ENCODE assay signal across 10 cellular contexts in genomic region chr6:132132911-132133639, GRCh38.
DNase-seq lines count a peak whose midpoint lies in the region; TF ChIP-seq lines count a peak whose summit lies in the region.
"Had no signal": no experiment of that assay in that cellular context is flagged by ENCODE, and none has a peak within 500 bp of the region (broad histone marks: within the 10 kb centered on the region; RNA-seq: fewer than 3 reads in every experiment).

No MANE protein-coding gene starts in this region.

- no peak overlapping the region for H3K9ac ChIP-seq in skeletal muscle tissue (ENCODE audit: low read depth in 1 of 3, low read length in 3 of 3)

- H3K9me3 ChIP-seq in HAP-1 (no peaks in the 10 kb centered on the region), hepatocyte (ENCODE audit: low read depth) (no peaks in the 10 kb centered on the region), skeletal muscle tissue (ENCODE audit: control insufficient read depth in 3 of 3, low read length in 3 of 3) (no peaks in the 10 kb centered on the region)

- H3K4me1 ChIP-seq in HAP-1 (peaks cover 9% of the 10 kb centered on the region; the same call in 1 of the 2 replicates), hepatocyte (ENCODE audit: insufficient read depth) (peaks cover 17% of the 10 kb centered on the region), skeletal muscle tissue (ENCODE audit: control insufficient read depth in 3 of 3, insufficient read depth in 3 of 3, low read length in 3 of 3) (peaks cover 10 to 20% (median 16%) of the 10 kb centered on the region in 3 donors)

- H3K4me3 ChIP-seq in HAP-1, result no peak overlapping the region
- H3K4me3 ChIP-seq in hepatocyte, result no peak overlapping the region
- no peak overlapping the region for H3K4me3 ChIP-seq in skeletal muscle tissue (ENCODE audit: low read length in 3 of 3)
- H3K4me3 ChIP-seq: K562, SK-N-MC had no signal

- H3K9me2 ChIP-seq in hepatocyte (replicated peaks; ENCODE audit: insufficient read depth), result no peaks in the 10 kb centered on the region

- TF ChIP-seq CTCF in hepatocyte (IDR thresholded peaks at IDR 0.05; ENCODE audit: poor library complexity), result no peak

- H4K20me1 ChIP-seq in hepatocyte (ENCODE audit: insufficient read depth, poor library complexity, severe bottlenecking), result no peaks in the 10 kb centered on the region

- H2AFZ ChIP-seq in hepatocyte, result no peak overlapping the region

- no peaks in the 10 kb centered on the region for H3K79me2 ChIP-seq in hepatocyte

- DNase-seq in HAP-1 (ENCODE audit: low spot score in 2 of 2) (peak; percentile 17 to 53), astrocyte of the hippocampus (ENCODE audit: low read depth, low spot score) (peak; percentile 60), hepatocyte (ENCODE audit: low spot score) (no peak), HT-29 (ENCODE audit: low spot score) (no peak), GDM1 (lab: John Stamatoyannopoulos, UW) (no peak), hepatic stellate cell (ENCODE audit: low spot score) (no peak), NCI-H2107 (lab: John Stamatoyannopoulos, UW) (no peak)

- WGBS in hepatocyte (ENCODE audit: low lambda C conversion rate, missing lambda C conversion rate), result 81% methylated on average over 3 of the region's 3 CpGs

- H3K36me3 ChIP-seq in HAP-1 (replicated peaks), result no peaks in the 10 kb centered on the region
- H3K36me3 ChIP-seq in hepatocyte (replicated peaks; ENCODE audit: insufficient read depth, low read depth), result no peaks in the 10 kb centered on the region
- no peaks in the 10 kb centered on the region for H3K36me3 ChIP-seq in skeletal muscle tissue (ENCODE audit: control insufficient read depth in 3 of 3, insufficient read depth in 3 of 3, low read length in 3 of 3)

- no peak overlapping the region for H3K4me2 ChIP-seq in hepatocyte

- in situ Hi-C loops in HAP-1 (cut with MboI; ENCODE audit: low sequenced_read_pairs), result no loop called here

- H3K27me3 ChIP-seq in HAP-1 (ENCODE audit: low read depth) (no peaks in the 10 kb centered on the region), hepatocyte (no peaks in the 10 kb centered on the region), skeletal muscle tissue (ENCODE audit: control insufficient read depth in 3 of 3, insufficient read depth in 3 of 3, low read length in 3 of 3) (no peaks in the 10 kb centered on the region)

- H3K27ac ChIP-seq in hepatocyte (peak overlapping the region; percentile 73), skeletal muscle tissue (ENCODE audit: low read depth, low read length) (peak overlapping the region; percentile 90)
- H3K27ac ChIP-seq: SK-N-MC had no signal

Comparison
In these comparisons a context has a peak if more than half of its experiments do, and no peak if none do; other contexts are left out.
1. DNase-seq: peak in HAP-1 (2 of 2) and astrocyte of the hippocampus (single experiment); none in hepatocyte (single experiment), HT-29 (single experiment), GDM1 (single experiment), hepatic stellate cell (single experiment) and NCI-H2107 (single experiment).